In the genomic region with DNA sequence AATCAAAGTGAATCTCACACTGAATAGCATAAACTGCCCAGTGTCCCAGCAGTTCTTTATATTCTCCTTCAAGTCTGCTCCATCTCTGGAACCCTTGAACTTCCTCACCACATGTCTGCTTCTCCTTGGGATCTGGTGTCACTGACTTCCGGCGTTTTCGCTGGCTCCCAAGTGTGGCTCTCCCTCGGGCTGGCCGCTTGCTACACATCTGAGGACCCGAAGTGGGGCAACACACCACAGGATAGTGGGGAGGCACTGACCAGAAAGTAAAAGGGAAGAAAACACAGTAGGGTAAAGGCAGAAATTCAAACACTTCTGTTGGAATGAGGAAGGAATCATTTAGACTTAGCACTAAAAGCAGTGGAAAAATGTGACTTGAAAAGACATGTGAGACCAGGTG, we compare ENCODE assay signal across 17 cellular contexts. TPM values are rescaled to one million over a fixed set of nuclear protein-coding genes. Genes with fewer than 3 reads are reported as not detected.
DNase-seq lines count a peak whose midpoint lies in the region; ATAC-seq and TF ChIP-seq lines count a peak whose summit lies in the region.
"Had no signal": no experiment of that assay in that cellular context is flagged by ENCODE, and none has a peak within 500 bp of the region (broad histone marks: within the 10 kb centered on the region; RNA-seq: fewer than 3 reads in every experiment).

No MANE protein-coding gene starts in this region.

- H2AK9ac ChIP-seq in IMR-90 (replicated peaks; ENCODE audit: low read depth, low read length, poor library complexity): peak overlapping the region; percentile 39

- H3K23ac ChIP-seq in IMR-90 (ENCODE audit: low read depth, low read length): no peak overlapping the region

- H3K27me3 ChIP-seq in IMR-90 (ENCODE audit: control insufficient read depth, insufficient read depth, low read length) (no peaks in the 10 kb centered on the region), neutrophil (no peaks in the 10 kb centered on the region)

- no peak for DNase-seq in activated T-cell treated with anti-CD3 and anti-CD28 coated beads, Interleukin-2, amount 50 U/mL, for 24 hours
- DNase-seq in activated T-cell treated with anti-CD3 and anti-CD28 coated beads, Interleukin-2, amount 50 U/mL, for 48 hours: no peak
- no peak for DNase-seq in IMR-90
- DNase-seq in central memory CD8-positive, alpha-beta T cell (ENCODE audit: low spot score in 2 of 2): no peak
- DNase-seq in SK-N-DZ (ENCODE audit: low spot score): no peak
- DNase-seq in T-helper 2 cell treated with Interferon-gamma antibody and Interleukin-4, amounts not matched to agents 5 μg/mL and 100 μg/mL, for 36 hours (ENCODE audit: low spot score): no peak
- no peak for DNase-seq in G401 (ENCODE audit: low spot score)
- DNase-seq: C1 segment of cervical spinal cord, GOT3, KBM-7, NCI-H226, NCI-H524 treated with DMSO at 0.1 percent for 48 hours, SHP77 had no signal

- no peak overlapping the region for H3K4me3 ChIP-seq in IMR-90 (ENCODE audit: insufficient read depth, low read depth, low read length)
- H3K4me3 ChIP-seq in neutrophil (ENCODE audit: low read depth in 1 of 2, low read length in 1 of 2): no peak overlapping the region
- H3K4me3 ChIP-seq: A549 had no signal

- H2BK120ac ChIP-seq in IMR-90 (ENCODE audit: low read depth, low read length): no peak overlapping the region

- H4K20me1 ChIP-seq in IMR-90 (ENCODE audit: insufficient read depth, low read length): peaks cover 30% of the 10 kb centered on the region

- dilution Hi-C loops in IMR-90 (cut with HindIII; ENCODE audit: low sequenced_read_pairs, unreplicated experiment): no loop called here

- no peak for TF ChIP-seq POLR2A in IMR-90 (IDR thresholded peaks at IDR 0.05; ENCODE audit: low read depth, low read length)

- H3K9me3 ChIP-seq in IMR-90 (ENCODE audit: control insufficient read depth, insufficient read depth, low read length) (no peaks in the 10 kb centered on the region; the same call in 1 of the 2 replicates), neutrophil (no peaks in the 10 kb centered on the region)
- H3K9me3 ChIP-seq: A549 had no signal

- no peak overlapping the region for H4K91ac ChIP-seq in IMR-90 (ENCODE audit: insufficient read depth, low read depth, low read length)

- in situ Hi-C loops in IMR-90 (cut with MboI; ENCODE audit: low sequenced_read_pairs) (no loop called here), G401 (cut with HindIII; ENCODE audit: low sequenced_read_pairs) (no loop called here)

- TF ChIP-seq CTCF in IMR-90 (conservative IDR thresholded peaks at IDR 0.05; ENCODE audit: low read depth, low read length): no peak
- no peak for TF ChIP-seq CTCF in neutrophil (IDR thresholded peaks at IDR 0.05)

- POLR2A ChIA-PET in IMR-90 (lab: Charles Lee; ENCODE audit: unreplicated experiment): no interaction called here

- peaks cover 38 to 72% of the 10 kb centered on the region in 2 experiments for H3K79me1 ChIP-seq in IMR-90 (ENCODE audit: low read depth in 1 of 2, low read length in 2 of 2)

- no peak overlapping the region for H2AK5ac ChIP-seq in IMR-90 (ENCODE audit: low read depth, low read length)

- H3K18ac ChIP-seq in IMR-90 (ENCODE audit: low read depth, low read length): no peak overlapping the region

- no peak overlapping the region for H2BK20ac ChIP-seq in IMR-90 (ENCODE audit: low read depth, low read length)

- peaks cover 15% of the 10 kb centered on the region for H3K4me1 ChIP-seq in IMR-90 (ENCODE audit: control insufficient read depth, insufficient read depth, low read length)
- H3K4me1 ChIP-seq in neutrophil (ENCODE audit: control insufficient read depth in 1 of 2, insufficient read depth in 1 of 2, low read depth in 1 of 2, low read length in 1 of 2): peaks cover 51 to 56% of the 10 kb centered on the region in 2 experiments

- ATAC-seq in IMR-90 (ENCODE audit: low read depth): no peak
- ATAC-seq in central memory CD8-positive, alpha-beta T cell (replicated peaks; ENCODE audit: extremely low read depth, poor library complexity, severe bottlenecking): no peak
- ATAC-seq: A549, Panc1 had no signal

- intact Hi-C loops in IMR-90 (cut with micrococcal nuclease): no loop called here

- H3K4me1 Mint-ChIP-seq in activated T-cell treated with anti-CD3 and anti-CD28 coated beads, Interleukin-2, amount 50 U/mL, for 24 hours (ENCODE audit: low read depth): peaks cover 60% of the 10 kb centered on the region
- peaks cover 45% of the 10 kb centered on the region for H3K4me1 Mint-ChIP-seq in central memory CD8-positive, alpha-beta T cell
- H3K4me1 Mint-ChIP-seq in T-helper 2 cell treated with Interferon-gamma antibody and Interleukin-4, amounts not matched to agents 5 μg/mL and 100 μg/mL, for 36 hours (ENCODE audit: low read depth): peaks cover 31% of the 10 kb centered on the region

- H3K9ac ChIP-seq in IMR-90 (ENCODE audit: low read depth, low read length): no peak overlapping the region

- no peak overlapping the region for H3K14ac ChIP-seq in IMR-90 (replicated peaks; ENCODE audit: low read depth, low read length)

- H3K4me2 ChIP-seq in IMR-90 (ENCODE audit: low read depth, low read length): no peak overlapping the region
- H3K4me2 ChIP-seq: A549 had no signal

- H3K36me3 Mint-ChIP-seq in activated T-cell treated with anti-CD3 and anti-CD28 coated beads, Interleukin-2, amount 50 U/mL, for 24 hours (ENCODE audit: low read depth): peaks cover 96% of the 10 kb centered on the region
- H3K36me3 Mint-ChIP-seq in central memory CD8-positive, alpha-beta T cell (ENCODE audit: insufficient read depth): peaks cover 55% of the 10 kb centered on the region
- H3K36me3 Mint-ChIP-seq in T-helper 2 cell treated with Interferon-gamma antibody and Interleukin-4, amounts not matched to agents 5 μg/mL and 100 μg/mL, for 36 hours (ENCODE audit: low read depth): peaks cover 48% of the 10 kb centered on the region

- no peak overlapping the region for H3K56ac ChIP-seq in IMR-90 (ENCODE audit: extremely low read depth, insufficient read depth, low read length)

- no peak for TF ChIP-seq RAD21 in IMR-90 (IDR thresholded peaks at IDR 0.05; ENCODE audit: low read length)

- no TSS peak for BruUV-seq in IMR-90 (replicated peaks; lab: Mats Ljungman, UMichigan)

- H2AFZ ChIP-seq in IMR-90 (replicated peaks; ENCODE audit: low read length, poor library complexity): no peak overlapping the region

- H4K8ac ChIP-seq in IMR-90 (ENCODE audit: low read depth in 2 of 2, low read length in 2 of 2): no peak overlapping the region

- no peaks in the 10 kb centered on the region for H3K9me3 Mint-ChIP-seq in activated T-cell treated with anti-CD3 and anti-CD28 coated beads, Interleukin-2, amount 50 U/mL, for 24 hours
- no peaks in the 10 kb centered on the region for H3K9me3 Mint-ChIP-seq in central memory CD8-positive, alpha-beta T cell
- H3K9me3 Mint-ChIP-seq in T-helper 2 cell treated with Interferon-gamma antibody and Interleukin-4, amounts not matched to agents 5 μg/mL and 100 μg/mL, for 36 hours: no peaks in the 10 kb centered on the region

- no peak overlapping the region for H4K5ac ChIP-seq in IMR-90 (ENCODE audit: low read depth, low read length)

- H2BK5ac ChIP-seq in IMR-90 (ENCODE audit: low read depth, low read length, poor library complexity, severe bottlenecking): no peak overlapping the region

- H3K9me1 ChIP-seq in IMR-90 (ENCODE audit: insufficient read depth, low read length): peaks cover 20% of the 10 kb centered on the region

- no peak overlapping the region for H2BK15ac ChIP-seq in IMR-90 (ENCODE audit: low read depth, low read length)

- CTCF ChIA-PET in IMR-90 (lab: Yijun Ruan, JAX): no interaction called here

- no peak overlapping the region for H3K4ac ChIP-seq in IMR-90 (ENCODE audit: low read depth, low read length)

- no peak overlapping the region for H3K4me3 Mint-ChIP-seq in activated T-cell treated with anti-CD3 and anti-CD28 coated beads, Interleukin-2, amount 50 U/mL, for 24 hours
- H3K4me3 Mint-ChIP-seq in central memory CD8-positive, alpha-beta T cell: no peak overlapping the region
- H3K4me3 Mint-ChIP-seq in T-helper 2 cell treated with Interferon-gamma antibody and Interleukin-4, amounts not matched to agents 5 μg/mL and 100 μg/mL, for 36 hours: no peak overlapping the region

- H3K36me3 ChIP-seq in IMR-90 (ENCODE audit: control insufficient read depth, insufficient read depth, low read length) (peaks cover 55% of the 10 kb centered on the region), neutrophil (peaks cover 77% of the 10 kb centered on the region)

- WGBS in IMR-90 (ENCODE audit: extremely low coverage in 2 of 2, insufficient read length in 1 of 2), 2 experiments: 89% methylated on average over 3 of the region's 6 CpGs; no CpG with 5 or more reads in 1 of the 2 experiments

- H3K27me3 Mint-ChIP-seq in activated T-cell treated with anti-CD3 and anti-CD28 coated beads, Interleukin-2, amount 50 U/mL, for 24 hours: no peaks in the 10 kb centered on the region
- no peaks in the 10 kb centered on the region for H3K27me3 Mint-ChIP-seq in central memory CD8-positive, alpha-beta T cell
- no peaks in the 10 kb centered on the region for H3K27me3 Mint-ChIP-seq in T-helper 2 cell treated with Interferon-gamma antibody and Interleukin-4, amounts not matched to agents 5 μg/mL and 100 μg/mL, for 36 hours (ENCODE audit: low read depth)

- H3K27ac ChIP-seq in IMR-90 (ENCODE audit: insufficient read depth, low read length): no peak overlapping the region
- H3K27ac ChIP-seq in neutrophil: peak overlapping the region; percentile 91
- H3K27ac ChIP-seq: A549 had no signal

- peak overlapping the region; percentile 83 for H3K27ac Mint-ChIP-seq in activated T-cell treated with anti-CD3 and anti-CD28 coated beads, Interleukin-2, amount 50 U/mL, for 24 hours
- H3K27ac Mint-ChIP-seq in central memory CD8-positive, alpha-beta T cell (ENCODE audit: low read depth): peak overlapping the region; percentile 90
- H3K27ac Mint-ChIP-seq in T-helper 2 cell treated with Interferon-gamma antibody and Interleukin-4, amounts not matched to agents 5 μg/mL and 100 μg/mL, for 36 hours: no peak overlapping the region

RNA-seq across cellular contexts. Expression of a gene that starts 5.1 kb away (rescaled TPM):
- total RNA-seq in IMR-90 (2012; rRNA removed): 22.8 TPM in 2 replicates
- polyA plus RNA-seq in IMR-90 (2012; rRNA removed): 33.2 and 33.6 TPM in 2 replicates
- 27.0 and 47.7 TPM in 2 replicates for polyA plus RNA-seq in IMR-90 (2012; cell fraction: cytosol; rRNA removed)
- 90.3 and 135 TPM in 2 replicates for polyA plus RNA-seq in IMR-90 (2012; cell fraction: nucleus; rRNA removed; ENCODE audit: low replicate concordance)
- 46.6 and 48.7 TPM in 2 replicates for polyA plus RNA-seq in SK-N-DZ (2014; cell fraction: cytosol; rRNA removed)
- 70.0 and 87.7 TPM in 2 replicates for polyA plus RNA-seq in SK-N-DZ (2014; cell fraction: nucleus; rRNA removed)
- total RNA-seq in G401 (2014; rRNA removed; shearing (Covaris generic)): 19.4 and 22.3 TPM in 2 replicates

RNA-seq across cellular contexts. Expression of a gene that starts 5.1 kb away (rescaled TPM):
- total RNA-seq in IMR-90 (2012; rRNA removed): 62.4 and 166 TPM in 2 replicates
- polyA plus RNA-seq in IMR-90 (2012; rRNA removed): 179 and 180 TPM in 2 replicates
- polyA plus RNA-seq in IMR-90 (2012; cell fraction: cytosol; rRNA removed): 137 and 165 TPM in 2 replicates
- polyA plus RNA-seq in IMR-90 (2012; cell fraction: nucleus; rRNA removed; ENCODE audit: low replicate concordance): 21.8 and 68.8 TPM in 2 replicates
- 99.2 and 137 TPM in 2 replicates for polyA plus RNA-seq in SK-N-DZ (2014; cell fraction: cytosol; rRNA removed)
- 53.3 and 65.6 TPM in 2 replicates for polyA plus RNA-seq in SK-N-DZ (2014; cell fraction: nucleus; rRNA removed)
- total RNA-seq in G401 (2014; rRNA removed; shearing (Covaris generic)): 17.5 and 20.8 TPM in 2 replicates

RNA-seq across cellular contexts. Expression of a gene that starts 9.5 kb away (rescaled TPM):
- 35.3 and 47.9 TPM in 2 replicates for total RNA-seq in IMR-90 (2012; rRNA removed)
- polyA plus RNA-seq in IMR-90 (2012; rRNA removed): 40.2 and 47.1 TPM in 2 replicates
- polyA plus RNA-seq in IMR-90 (2012; cell fraction: cytosol; rRNA removed): 24.2 and 41.4 TPM in 2 replicates
- polyA plus RNA-seq in IMR-90 (2012; cell fraction: nucleus; rRNA removed; ENCODE audit: low replicate concordance): 49.6 and 52.9 TPM in 2 replicates
- 22.1 and 29.9 TPM in 2 replicates for polyA plus RNA-seq in SK-N-DZ (2014; cell fraction: cytosol; rRNA removed)
- 15.3 and 16.5 TPM in 2 replicates for polyA plus RNA-seq in SK-N-DZ (2014; cell fraction: nucleus; rRNA removed)
- 22.9 and 48.1 TPM in 2 replicates for total RNA-seq in G401 (2014; rRNA removed; shearing (Covaris generic))

RNA-seq across cellular contexts. Expression of a gene that starts 24.8 kb away (rescaled TPM):
- 0.18 TPM in 1 of 2 replicates, not detected in the other for total RNA-seq in IMR-90 (2012; rRNA removed)
- polyA plus RNA-seq in IMR-90 (2012; rRNA removed): 0.70 and 1.1 TPM in 2 replicates
- polyA plus RNA-seq in IMR-90 (2012; cell fraction: cytosol; rRNA removed): 0.51 and 1.1 TPM in 2 replicates
- polyA plus RNA-seq in IMR-90 (2012; cell fraction: nucleus; rRNA removed; ENCODE audit: low replicate concordance): 3.0 and 3.3 TPM in 2 replicates
- 1.4 and 1.8 TPM in 2 replicates for polyA plus RNA-seq in SK-N-DZ (2014; cell fraction: cytosol; rRNA removed)
- polyA plus RNA-seq in SK-N-DZ (2014; cell fraction: nucleus; rRNA removed): 3.1 and 3.9 TPM in 2 replicates
- total RNA-seq in G401 (2014; rRNA removed; shearing (Covaris generic)): 6.3 and 7.1 TPM in 2 replicates
- total RNA-seq: Daoy had no signal

RNA-seq across cellular contexts. Expression of a gene that starts 30.8 kb away (rescaled TPM):
- total RNA-seq in IMR-90 (2012; rRNA removed): 134 and 137 TPM in 2 replicates
- 113 and 140 TPM in 2 replicates for polyA plus RNA-seq in IMR-90 (2012; rRNA removed)
- 46.4 and 59.8 TPM in 2 replicates for polyA plus RNA-seq in IMR-90 (2012; cell fraction: cytosol; rRNA removed)
- polyA plus RNA-seq in IMR-90 (2012; cell fraction: nucleus; rRNA removed; ENCODE audit: low replicate concordance): 10.2 and 65.4 TPM in 2 replicates
- polyA plus RNA-seq in SK-N-DZ (2014; cell fraction: cytosol; rRNA removed): 73.7 and 87.5 TPM in 2 replicates
- polyA plus RNA-seq in SK-N-DZ (2014; cell fraction: nucleus; rRNA removed): 45.2 and 53.2 TPM in 2 replicates
- total RNA-seq in G401 (2014; rRNA removed; shearing (Covaris generic)): 70.8 and 72.9 TPM in 2 replicates
